In the genomic region with DNA sequence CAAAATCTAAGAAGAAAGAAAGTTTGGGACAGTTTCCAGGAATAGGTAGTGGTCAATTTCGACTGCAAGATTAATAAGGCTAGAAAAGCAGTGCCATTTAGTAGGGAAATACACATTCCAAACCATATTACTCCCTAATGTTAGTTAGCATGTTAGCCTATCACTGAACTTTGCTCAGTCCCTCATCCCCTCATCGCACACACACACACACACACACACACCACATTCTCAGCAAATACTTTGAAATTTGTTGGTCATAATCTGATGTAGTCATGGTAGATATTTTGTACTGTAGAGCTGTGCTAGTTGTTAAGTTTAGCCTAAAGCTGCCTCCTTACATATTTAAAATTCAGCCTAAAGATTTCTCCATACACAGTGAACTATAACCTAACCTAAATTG, we compare ENCODE assay signal across 27 cellular contexts.
"Had no signal": no experiment of that assay in that cellular context is flagged by ENCODE, and none has a peak within 500 bp of the region (broad histone marks: within the 10 kb centered on the region; RNA-seq: fewer than 3 reads in every experiment).

No MANE protein-coding gene starts in this region.

- H3K9me3 ChIP-seq: ascending aorta, esophagus muscularis mucosa, right lobe of liver, testis, uterus had no signal

- H3K4me1 ChIP-seq: uterus had no signal

- H3K36me3 ChIP-seq: ascending aorta, esophagus muscularis mucosa, right lobe of liver, uterus, WERI-Rb-1 had no signal

- H3K4me1 Mint-ChIP-seq: activated naive CD4-positive, alpha-beta T cell treated with anti-CD3 and anti-CD28 coated beads, Interleukin-2, amount 10 ng/mL, durations not matched to agents 7 days and 5 days; activated naive CD8-positive, alpha-beta T cell treated with anti-CD3 and anti-CD28 coated beads, Interleukin-2, amount 10 ng/mL, durations not matched to agents 7 days and 5 days had no signal

- H3K27ac ChIP-seq: ascending aorta, esophagus muscularis mucosa, right lobe of liver, testis, uterus, WERI-Rb-1 had no signal

- DNase-seq: activated CD4-positive, alpha-beta memory T cell treated with anti-CD3 and anti-CD28 coated beads for 36 hours; activated CD4-positive, alpha-beta T cell treated with anti-CD3 and anti-CD28 coated beads, Interleukin-2, amount 10 ng/mL, durations not matched to agents 24 days and 14 days; activated CD4-positive, CD25-positive, alpha-beta regulatory T cell treated with anti-CD3 and anti-CD28 coated beads, Interleukin-2, amount 50 U/mL, for 72 hours; activated CD8-positive, alpha-beta memory T cell treated with anti-CD3 and anti-CD28 coated beads, Interleukin-2, amount 50 U/mL, for 4 hours; activated effector memory CD4-positive, alpha-beta T cell treated with anti-CD3 and anti-CD28 coated beads, Interleukin-2, amount 50 U/mL, for 16 hours; activated naive CD4-positive, alpha-beta T cell treated with anti-CD3 and anti-CD28 coated beads, Interleukin-2, amount 10 ng/mL, durations not matched to agents 7 days and 5 days; activated naive CD8-positive, alpha-beta T cell treated with anti-CD3 and anti-CD28 coated beads, Interleukin-2, amount 10 ng/mL, durations not matched to agents 7 days and 5 days; activated T-cell treated with anti-CD3 and anti-CD28 coated beads, Interleukin-2, amount 50 U/mL, for 1 hour; central memory CD4-positive, alpha-beta T cell; foreskin melanocyte; midbrain; naive thymus-derived CD4-positive, alpha-beta T cell; right lobe of liver; stimulated activated CD4-positive, alpha-beta T cell treated with anti-CD3 and anti-CD28 coated beads, Interleukin-2, amount 100 ng/mL, for 48 hours; stimulated activated naive CD8-positive, alpha-beta T cell treated with anti-CD3 and anti-CD28 coated beads, Interleukin-15, Interleukin-2, amounts not matched to agents 100 U/mL and 50 U/mL, for 24 hours; T-helper 9 cell; testis; uterus; WERI-Rb-1 had no signal

- H3K27ac Mint-ChIP-seq: activated CD4-positive, alpha-beta memory T cell treated with anti-CD3 and anti-CD28 coated beads for 36 hours; activated CD4-positive, alpha-beta T cell treated with anti-CD3 and anti-CD28 coated beads, Interleukin-2, amount 10 ng/mL, durations not matched to agents 24 days and 14 days; activated naive CD4-positive, alpha-beta T cell treated with anti-CD3 and anti-CD28 coated beads, Interleukin-2, amount 10 ng/mL, durations not matched to agents 7 days and 5 days; activated naive CD8-positive, alpha-beta T cell treated with anti-CD3 and anti-CD28 coated beads, Interleukin-2, amount 10 ng/mL, durations not matched to agents 7 days and 5 days; activated T-helper 1 cell treated with anti-CD3 and anti-CD28 coated beads, Interleukin-12 subunit alpha, Interleukin-12 subunit beta, Interleukin-2, Interleukin-4 antibody, amounts not matched to agents 30 ng/mL and 10 ng/mL and 1 ng/mL, durations not matched to agents 14 hours and 24 hours and 36 hours; memory B cell; naive thymus-derived CD4-positive, alpha-beta T cell; T-helper 1 cell treated with Interleukin-12 subunit alpha and Interleukin-12 subunit beta and Interleukin-4 antibody, amounts not matched to agents 30 μg/mL and 1 μg/mL, for 36 hours; type B pancreatic cell had no signal

- H3K36me3 Mint-ChIP-seq: activated CD4-positive, alpha-beta memory T cell treated with anti-CD3 and anti-CD28 coated beads for 36 hours; activated naive CD4-positive, alpha-beta T cell treated with anti-CD3 and anti-CD28 coated beads, Interleukin-2, amount 10 ng/mL, durations not matched to agents 7 days and 5 days; activated naive CD8-positive, alpha-beta T cell treated with anti-CD3 and anti-CD28 coated beads, Interleukin-2, amount 10 ng/mL, durations not matched to agents 7 days and 5 days; memory B cell had no signal

- ATAC-seq: naive thymus-derived CD4-positive, alpha-beta T cell; stimulated activated naive CD8-positive, alpha-beta T cell treated with anti-CD3 and anti-CD28 coated beads, Interleukin-15, Interleukin-2, amounts not matched to agents 100 U/mL and 50 U/mL, for 24 hours had no signal

- H3K27me3 Mint-ChIP-seq: activated CD4-positive, alpha-beta memory T cell treated with anti-CD3 and anti-CD28 coated beads for 36 hours; activated CD4-positive, alpha-beta T cell treated with anti-CD3 and anti-CD28 coated beads, Interleukin-2, amount 10 ng/mL, durations not matched to agents 24 days and 14 days; activated naive CD4-positive, alpha-beta T cell treated with anti-CD3 and anti-CD28 coated beads, Interleukin-2, amount 10 ng/mL, durations not matched to agents 7 days and 5 days; activated naive CD8-positive, alpha-beta T cell treated with anti-CD3 and anti-CD28 coated beads, Interleukin-2, amount 10 ng/mL, durations not matched to agents 7 days and 5 days; memory B cell; naive thymus-derived CD4-positive, alpha-beta T cell; type B pancreatic cell had no signal

- H3K4me3 ChIP-seq: ascending aorta, esophagus muscularis mucosa, right lobe of liver, testis, uterus had no signal

- H3K27me3 ChIP-seq: ascending aorta, esophagus muscularis mucosa, right lobe of liver, testis, uterus had no signal

- FAIRE-seq: keratinocyte, TTC549 had no signal

- H3K4me3 Mint-ChIP-seq: activated CD4-positive, alpha-beta memory T cell treated with anti-CD3 and anti-CD28 coated beads for 36 hours; activated CD4-positive, alpha-beta T cell treated with anti-CD3 and anti-CD28 coated beads, Interleukin-2, amount 10 ng/mL, durations not matched to agents 24 days and 14 days; activated naive CD4-positive, alpha-beta T cell treated with anti-CD3 and anti-CD28 coated beads, Interleukin-2, amount 10 ng/mL, durations not matched to agents 7 days and 5 days; activated naive CD8-positive, alpha-beta T cell treated with anti-CD3 and anti-CD28 coated beads, Interleukin-2, amount 10 ng/mL, durations not matched to agents 7 days and 5 days; activated T-helper 1 cell treated with anti-CD3 and anti-CD28 coated beads, Interleukin-12 subunit alpha, Interleukin-12 subunit beta, Interleukin-2, Interleukin-4 antibody, amounts not matched to agents 30 ng/mL and 10 ng/mL and 1 ng/mL, durations not matched to agents 14 hours and 24 hours and 36 hours; memory B cell; naive thymus-derived CD4-positive, alpha-beta T cell; T-helper 1 cell treated with Interleukin-12 subunit alpha and Interleukin-12 subunit beta and Interleukin-4 antibody, amounts not matched to agents 30 μg/mL and 1 μg/mL, for 36 hours; type B pancreatic cell had no signal
